In the genomic region with DNA sequence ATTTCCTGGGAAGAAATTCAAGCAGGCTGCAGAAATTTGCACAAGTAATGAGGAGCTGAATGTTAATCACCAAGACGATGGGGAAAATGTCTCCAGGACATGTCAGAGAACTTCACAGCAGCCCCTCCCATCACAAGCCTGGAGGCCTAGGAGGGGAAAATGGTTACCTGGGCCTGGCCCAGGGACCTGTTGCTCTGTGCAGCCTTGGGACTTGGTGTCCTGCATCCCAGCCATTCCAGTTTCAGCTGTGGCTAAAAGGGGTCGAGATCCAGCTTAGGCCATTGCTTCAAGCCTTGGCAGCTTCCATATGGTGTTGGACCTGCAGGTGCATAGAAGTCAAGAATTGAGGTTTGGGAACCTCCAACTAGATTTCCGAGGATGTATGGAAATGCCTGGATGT, we compare ENCODE assay signal across 4 cellular contexts. TPM values are rescaled to one million over a fixed set of nuclear protein-coding genes. Genes with fewer than 3 reads are reported as not detected.
"Had no signal": no experiment of that assay in that cellular context is flagged by ENCODE, and none has a peak within 500 bp of the region (broad histone marks: within the 10 kb centered on the region; RNA-seq: fewer than 3 reads in every experiment).

No MANE protein-coding gene starts in this region.

RNA-seq across cellular contexts. Expression of gene ENPP6, which starts 59.3 kb away (rescaled TPM):
- total RNA-seq: dermis blood vessel endothelial cell, esophagus mucosa, left ventricle myocardium inferior, mesenteric fat pad had no signal
